Comparison of ENCODE assay signal across 1 cellular context in genomic region chr20:62121776-62122658, GRCh38.
TF ChIP-seq lines count a peak whose summit lies in the region.

Gene LSM14B, plus strand, starts transcription at chr20:62122475. Its CDS starts 192 bp downstream, at chr20:62122667.

TF ChIP-seq in HepG2, 621 proteins besides CTCF, POLR2A, EP300 and RAD21 (continued from another document and continues in another):
- no peak for TF ChIP-seq RBM22 (optimal IDR thresholded peaks at IDR 0.05; ENCODE audit: low read length)
- TF ChIP-seq YEATS2 (CRISPR knock-in tag; IDR thresholded peaks at IDR 0.05; ENCODE audit: borderline replicate concordance), result no peak; the same call in 1 of the 2 replicates
- no peak for TF ChIP-seq ZNF407 (CRISPR knock-in tag; IDR thresholded peaks at IDR 0.05; ENCODE audit: not compliant biosample characterization)
- TF ChIP-seq JDP2 (CRISPR knock-in tag; IDR thresholded peaks at IDR 0.05; ENCODE audit: borderline replicate concordance), result peak; percentile 95
- no peak for TF ChIP-seq ONECUT2 (CRISPR knock-in tag; IDR thresholded peaks at IDR 0.05)
- TF ChIP-seq ZNF143 (CRISPR knock-in tag; IDR thresholded peaks at IDR 0.05), result peak; percentile 74
- peak; percentile 48; the same call in 1 of the 2 replicates for TF ChIP-seq RFX5 (IDR thresholded peaks at IDR 0.05; ENCODE audit: low read depth, low read length)
- TF ChIP-seq KMT2B (CRISPR knock-in tag; IDR thresholded peaks at IDR 0.05), result no peak
- TF ChIP-seq ZNF639 (CRISPR knock-in tag; conservative IDR thresholded peaks at IDR 0.05), result peak; percentile 77; the same call in 1 of the 2 replicates
- TF ChIP-seq DZIP1 (CRISPR knock-in tag; IDR thresholded peaks at IDR 0.05), result peak; percentile 96; the same call in 1 of the 2 replicates
- TF ChIP-seq TGIF2 (CRISPR knock-in tag; IDR thresholded peaks at IDR 0.05), result no peak
- TF ChIP-seq FUBP1 (CRISPR knock-in tag; IDR thresholded peaks at IDR 0.05; ENCODE audit: borderline replicate concordance), result no peak
- TF ChIP-seq MNT (IDR thresholded peaks at IDR 0.05), result no peak
- 0 out of 2 replicates have a peak, but pooled peaks have one; percentile 12 for TF ChIP-seq ARHGAP35 (CRISPR knock-in tag; IDR thresholded peaks at IDR 0.05; ENCODE audit: borderline replicate concordance)
- TF ChIP-seq ZNF776 (CRISPR knock-in tag; IDR thresholded peaks at IDR 0.05), result no peak
- 0 out of 2 replicates have a peak, but pooled peaks have one; percentile 51 for TF ChIP-seq NRL (CRISPR knock-in tag; IDR thresholded peaks at IDR 0.05; ENCODE audit: borderline replicate concordance)
- peak; percentile 56; the same call in 1 of the 2 replicates for TF ChIP-seq ATF2 (CRISPR knock-in tag; IDR thresholded peaks at IDR 0.05)
- no peak for TF ChIP-seq DNMT1 (CRISPR knock-in tag; IDR thresholded peaks at IDR 0.05)
- peak; percentile 89; the same call in 1 of the 2 replicates for TF ChIP-seq ZNF367 (CRISPR knock-in tag; IDR thresholded peaks at IDR 0.05; ENCODE audit: borderline replicate concordance)
- peak; percentile 26; the same call in 1 of the 2 replicates for TF ChIP-seq ZFP36L1 (CRISPR knock-in tag; IDR thresholded peaks at IDR 0.05)
- peak; percentile 27; the same call in 1 of the 2 replicates for TF ChIP-seq ZBED4 (CRISPR knock-in tag; IDR thresholded peaks at IDR 0.05; ENCODE audit: borderline replicate concordance)
- peak; percentile 67 for TF ChIP-seq ZNF503 (CRISPR knock-in tag; IDR thresholded peaks at IDR 0.05)
- no peak; the same call in 1 of the 2 replicates for TF ChIP-seq HOXD1 (CRISPR knock-in tag; IDR thresholded peaks at IDR 0.05)
- TF ChIP-seq THAP7 (CRISPR knock-in tag; IDR thresholded peaks at IDR 0.05), result peak; percentile 9; the same call in 1 of the 2 replicates
- TF ChIP-seq WIZ (CRISPR knock-in tag; IDR thresholded peaks at IDR 0.05), result no peak
